In genomic region chr11:119907934-119908760, GRCh38 we compare ENCODE assay signal across 14 cellular contexts.
DNase-seq lines count a peak whose midpoint lies in the region; ATAC-seq, FAIRE-seq and TF ChIP-seq lines count a peak whose summit lies in the region.
"Had no signal": no experiment of that assay in that cellular context is flagged by ENCODE, and none has a peak within 500 bp of the region (broad histone marks: within the 10 kb centered on the region; RNA-seq: fewer than 3 reads in every experiment).

No MANE protein-coding gene starts in this region.

- DNase-seq in NCI-H748 (lab: John Stamatoyannopoulos, UW; ENCODE audit: unreplicated experiment) (peak; percentile 27), NCI-H748 treated with DMSO at 0.1 percent for 48 hours (lab: John Stamatoyannopoulos, UW) (no peak), NCI-H82 (lab: John Stamatoyannopoulos, UW) (peak; percentile 94), transverse colon (peak; percentile 32), HTR-8/SVneo (ENCODE audit: insufficient read length, low spot score) (no peak), occipital lobe (lab: John Stamatoyannopoulos, UW) (no peak), foreskin fibroblast (no peak)
- DNase-seq: activated naive CD8-positive, alpha-beta T cell treated with anti-CD3 and anti-CD28 coated beads, Interleukin-2, amount 10 ng/mL, durations not matched to agents 7 days and 5 days; DMS79 treated with DMSO at 0.1 percent for 48 hours; foreskin melanocyte; HCEC 1CT; NCI-H187 had no signal

- peak; percentile 75 for ATAC-seq in esophagus mucosa

- peak overlapping the region; percentile 84 to 87 (median 86) for H3K27ac ChIP-seq in transverse colon

- H3K4me3 ChIP-seq in transverse colon (peak overlapping the region in 2 of 4 donors; percentile 25 to 26), foreskin fibroblast (ENCODE audit: low read depth in 1 of 2, low read length in 2 of 2) (no peak overlapping the region)

- intact Hi-C loops in transverse colon (cut with DNase I; ENCODE audit: low total_unique reads) = no loop called here

- 27 to 28% methylated on average over 4 to 15 of the region's 15 CpGs for WGBS in transverse colon (ENCODE audit: low coverage in 1 of 2), 2 donors

- no peaks in the 10 kb centered on the region for H3K9me3 ChIP-seq in transverse colon

- H3K4me1 ChIP-seq in transverse colon = peaks cover 0 to 59% (median 46%) of the 10 kb centered on the region in 4 donors

- TF ChIP-seq POLR2A in transverse colon (IDR thresholded peaks at IDR 0.05) = no peak

- H3K36me3 ChIP-seq in transverse colon = no peaks in the 10 kb centered on the region

- TF ChIP-seq CTCF in transverse colon (IDR thresholded peaks at IDR 0.05) (peak in 1 of 5 experiments; percentile 9), foreskin fibroblast (IDR thresholded peaks at IDR 0.05; ENCODE audit: low read depth, low read length) (no peak)

- H3K27me3 ChIP-seq in transverse colon = no peaks in the 10 kb centered on the region

- no peak for FAIRE-seq in HTR-8/SVneo (lab: Jason Lieb, UNC)
- FAIRE-seq: TTC549 had no signal

- no peak for TF ChIP-seq EP300 in transverse colon (IDR thresholded peaks at IDR 0.05; ENCODE audit: low read depth)

- in situ Hi-C loops in transverse colon (cut with MboI; ENCODE audit: low pct_ligation_motif_present in 1 of 4, low pct_unique_long_range_greater_than_20kb in 1 of 4, low sequenced_read_pairs in 3 of 4) = no loop called here

Comparison
In these comparisons a context has a peak if more than half of its experiments do, and no peak if none do; other contexts are left out.
1. DNase-seq: peak in NCI-H748 (single experiment), NCI-H82 (single experiment) and transverse colon (single experiment); none in NCI-H748 treated with DMSO at 0.1 percent for 48 hours (single experiment), HTR-8/SVneo (single experiment), occipital lobe (single experiment) and foreskin fibroblast (0 of 2).